Comparison of ENCODE assay signal across 23 cellular contexts in genomic region chr18:70022636-70023035, GRCh38.
"Had no signal": no experiment of that assay in that cellular context is flagged by ENCODE, and none has a peak within 500 bp of the region (broad histone marks: within the 10 kb centered on the region; RNA-seq: fewer than 3 reads in every experiment).

No MANE protein-coding gene starts in this region.

- ATAC-seq: HepG2, T-cell had no signal

- H3K9ac ChIP-seq: KMS-11 had no signal

- DNase-seq: IMR-90, MG63, NCI-H1092, NCI-H1436, NCI-H187, NCI-H2029, NCI-H2081 treated with DMSO at 0.1 percent for 48 hours, NCI-H2171, NCI-H226, NCI-H446, NCI-H510A, NCI-H524 treated with DMSO at 0.1 percent for 48 hours, NCI-H69, NCI-H774, Right ventricle myocardium superior, RPMI8226, SIG-M5, SW 1271, T-cell had no signal

- H3K4me3 ChIP-seq: MG63, SJSA1, SK-N-MC had no signal

- H3K4me1 ChIP-seq: SJSA1 had no signal

- H3K27ac ChIP-seq: KMS-11, SJSA1, SK-N-MC had no signal

- H3K27me3 ChIP-seq: MG63, SJSA1 had no signal

- H3K4me2 ChIP-seq: KMS-11 had no signal

- H3K9me3 ChIP-seq: MG63, SJSA1 had no signal
